19 cellular contexts compared by ENCODE assay signal in the genomic region with DNA sequence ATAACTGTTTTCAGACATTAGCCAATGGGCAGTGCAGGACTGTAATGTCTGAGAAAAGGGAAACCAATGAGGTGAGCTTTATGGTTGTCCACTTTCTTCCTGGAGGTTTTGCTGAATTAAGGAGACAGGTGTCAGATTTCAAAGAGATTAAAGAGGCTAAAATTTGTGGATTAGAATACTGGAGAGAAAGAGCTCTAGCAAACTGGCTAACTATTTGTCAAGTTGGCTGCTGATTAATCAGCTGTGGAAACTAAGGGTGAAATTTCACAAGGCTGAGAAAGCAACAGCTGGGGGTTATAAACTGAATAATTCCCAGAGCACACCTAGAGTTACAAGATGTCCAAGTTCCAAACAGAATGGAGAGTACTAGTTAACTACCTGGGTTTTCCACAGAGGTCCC.
DNase-seq lines count a peak whose midpoint lies in the region; ATAC-seq, FAIRE-seq and TF ChIP-seq lines count a peak whose summit lies in the region.
"Had no signal": no experiment of that assay in that cellular context is flagged by ENCODE, and none has a peak within 500 bp of the region (broad histone marks: within the 10 kb centered on the region; RNA-seq: fewer than 3 reads in every experiment).

No MANE protein-coding gene starts in this region.

- peaks cover 28% of the 10 kb centered on the region for H3K4me1 Mint-ChIP-seq in glutamatergic neuron (ENCODE audit: low read depth, unreplicated experiment)
- H3K4me1 Mint-ChIP-seq: CD8-positive, alpha-beta memory T cell had no signal

- no TSS peak for BruUV-seq in A673 (replicated peaks; lab: Mats Ljungman, UMichigan)

- TF ChIP-seq CTCF in A673 (conservative IDR thresholded peaks at IDR 0.05; ENCODE audit: low read depth, low read length) (no peak), glutamatergic neuron (IDR thresholded peaks at IDR 0.05; ENCODE audit: partially characterized antibody, unreplicated experiment) (no peak), pancreas (IDR thresholded peaks at IDR 0.05) (no peak)

- no peaks in the 10 kb centered on the region for H3K36me3 Mint-ChIP-seq in glutamatergic neuron (ENCODE audit: unreplicated experiment)

- CTCF ChIA-PET in A673 (lab: Charles Lee), result no interaction called here

- no peak for FAIRE-seq in pancreas (lab: Jason Lieb, UNC)

- intact Hi-C loops in A673 (cut with micrococcal nuclease; ENCODE audit: unreplicated experiment), result no loop called here
- intact Hi-C loops in pancreas (cut with DNase I), result no loop called here

- H3K27me3 ChIP-seq in A673 (replicated peaks; ENCODE audit: insufficient read depth, low read depth, low read length, poor library complexity) (no peaks in the 10 kb centered on the region), pancreas (no peaks in the 10 kb centered on the region)
- H3K27me3 ChIP-seq: MG63, Peyer's patch had no signal

- H3K9me3 Mint-ChIP-seq in glutamatergic neuron (ENCODE audit: unreplicated experiment), result peaks cover 2% of the 10 kb centered on the region
- H3K9me3 Mint-ChIP-seq: CD8-positive, alpha-beta memory T cell; H9; HFFc6 had no signal

- H3K36me3 ChIP-seq in A673 (ENCODE audit: insufficient read depth, low read length, poor library complexity, severe bottlenecking) (no peaks in the 10 kb centered on the region), pancreas (no peaks in the 10 kb centered on the region)
- H3K36me3 ChIP-seq: MG63, Peyer's patch had no signal

- H3K9me3 ChIP-seq in A673 (ENCODE audit: low read depth, low read length, poor library complexity, severe bottlenecking), result no peaks in the 10 kb centered on the region
- no peaks in the 10 kb centered on the region for H3K9me3 ChIP-seq in pancreas
- H3K9me3 ChIP-seq: MG63, Peyer's patch had no signal

- H3K4me1 ChIP-seq in A673 (ENCODE audit: insufficient read depth, low read length, poor library complexity, severe bottlenecking), result peaks cover 10% of the 10 kb centered on the region
- H3K4me1 ChIP-seq in pancreas, result peaks cover 0 to 10% (median 0%) of the 10 kb centered on the region in 3 donors
- H3K4me1 ChIP-seq: Peyer's patch had no signal

- peak; percentile 68 to 93 (median 84) for ATAC-seq in pancreas
- ATAC-seq in HG02970 (IDR thresholded peaks at IDR 0.05; ENCODE audit: low FRiP score, unreplicated experiment), result no peak

- peaks cover 2% of the 10 kb centered on the region for H3K27me3 Mint-ChIP-seq in glutamatergic neuron (ENCODE audit: unreplicated experiment)
- H3K27me3 Mint-ChIP-seq: CD8-positive, alpha-beta memory T cell had no signal

- peak overlapping the region; percentile 40 for H3K27ac Mint-ChIP-seq in glutamatergic neuron (ENCODE audit: unreplicated experiment)
- H3K27ac Mint-ChIP-seq: CD8-positive, alpha-beta memory T cell; HFFc6 had no signal

- H3K27ac ChIP-seq in A673 (ENCODE audit: low read depth, low read length, poor library complexity, severe bottlenecking), result no peak overlapping the region
- no peak overlapping the region for H3K27ac ChIP-seq in pancreas
- no peak overlapping the region for H3K27ac ChIP-seq in caudate nucleus (ENCODE audit: low read depth, low read length)
- H3K27ac ChIP-seq: C4-2B, Peyer's patch had no signal

- no peak overlapping the region for H3K4me3 Mint-ChIP-seq in glutamatergic neuron (ENCODE audit: unreplicated experiment)
- H3K4me3 Mint-ChIP-seq: CD8-positive, alpha-beta memory T cell; H9; HFFc6 had no signal

- H3K4me3 ChIP-seq in A673 (ENCODE audit: low read depth, low read length, poor library complexity, severe bottlenecking), result no peak overlapping the region
- no peak overlapping the region for H3K4me3 ChIP-seq in pancreas
- H3K4me3 ChIP-seq: MG63, Peyer's patch had no signal

- peak; percentile 4 for DNase-seq in A673 (ENCODE audit: low spot score)
- peak; percentile 74 for DNase-seq in NCI-H524 treated with DMSO at 0.1 percent for 48 hours (lab: John Stamatoyannopoulos, UW)
- DNase-seq in glutamatergic neuron, result no peak
- peak in 1 of 6 donors; percentile 17 for DNase-seq in pancreas
- no peak for DNase-seq in ureter (ENCODE audit: low spot score)
- no peak for DNase-seq in caudate nucleus (lab: John Stamatoyannopoulos, UW)
- DNase-seq: CD8-positive, alpha-beta memory T cell; DMS79; H9; HFFc6; Kasumi-1; MG63; NCI-H1694 treated with DMSO at 0.1 percent for 48 hours; NCI-H2081 treated with DMSO at 0.1 percent for 48 hours; NCI-H446 treated with DMSO at 0.1 percent for 48 hours; NK-92 treated with Interleukin-12 subunit alpha and Interleukin-12 subunit beta, amount 100 ng/mL, for 24 hours; Peyer's patch had no signal

- POLR2A ChIA-PET in A673 (lab: Charles Lee; ENCODE audit: low non-redundant PET), result no interaction called here

Comparison
In these comparisons a context has a peak if more than half of its experiments do, and no peak if none do; other contexts are left out.
1. DNase-seq: peak in A673 (single experiment) and NCI-H524 treated with DMSO at 0.1 percent for 48 hours (single experiment); none in glutamatergic neuron (single experiment), ureter (single experiment) and caudate nucleus (0 of 61).